Comparison of ENCODE assay signal across 1 cellular context in genomic region chr6:53646606-53647005, GRCh38.
TF ChIP-seq lines count a peak whose summit lies in the region.

No MANE protein-coding gene starts in this region.

TF ChIP-seq in IMR-90, 13 proteins besides CTCF, POLR2A, EP300 and RAD21:
- TF ChIP-seq FOS (IDR thresholded peaks at IDR 0.05; ENCODE audit: low read depth, low read length) (no peak), RFX5 (IDR thresholded peaks at IDR 0.05; ENCODE audit: low read depth, low read length) (no peak), CEBPB (IDR thresholded peaks at IDR 0.05; ENCODE audit: low read depth, low read length) (no peak), ELK1 (IDR thresholded peaks at IDR 0.05; ENCODE audit: borderline replicate concordance, low read depth, low read length) (no peak), SMC3 (IDR thresholded peaks at IDR 0.05; ENCODE audit: low read depth, low read length) (no peak), BHLHE40 (IDR thresholded peaks at IDR 0.05; ENCODE audit: low read depth, low read length) (no peak), MAZ (IDR thresholded peaks at IDR 0.05; ENCODE audit: borderline replicate concordance, low read depth, low read length) (no peak), MXI1 (IDR thresholded peaks at IDR 0.05; ENCODE audit: borderline replicate concordance, low read depth, low read length) (no peak), USF2 (IDR thresholded peaks at IDR 0.05; ENCODE audit: low read depth, low read length) (no peak), NFE2L2 (IDR thresholded peaks at IDR 0.05; ENCODE audit: low read depth, low read length) (no peak), CHD1 (IDR thresholded peaks at IDR 0.05; ENCODE audit: low read depth, low read length) (no peak), MAFK (IDR thresholded peaks at IDR 0.05; ENCODE audit: low read depth, low read length) (no peak), RCOR1 (IDR thresholded peaks at IDR 0.05; ENCODE audit: insufficient replicate concordance, low read length) (no peak)
